Comparison of ENCODE assay signal across 12 cellular contexts in the genomic region with DNA sequence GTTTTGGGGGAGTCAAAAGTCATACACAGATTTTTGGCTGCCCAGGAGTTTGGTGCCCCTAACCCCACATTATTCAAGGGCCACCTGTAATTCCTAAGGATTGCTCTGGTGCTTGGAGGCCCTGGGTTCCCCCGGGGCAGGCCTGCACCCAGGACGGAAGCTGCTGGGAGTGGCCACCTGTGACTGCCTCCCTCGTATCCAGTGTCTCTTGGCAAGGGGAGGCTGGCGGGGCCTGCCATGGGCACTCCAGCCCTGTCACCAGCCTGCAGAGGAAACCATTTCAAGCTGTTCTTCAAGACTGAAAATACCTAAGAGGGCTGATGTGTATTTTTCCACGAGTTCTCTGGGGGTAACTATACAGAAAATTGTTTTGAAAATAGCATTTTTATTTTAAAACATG. TPM values are rescaled to one million over a fixed set of nuclear protein-coding genes. Genes with fewer than 3 reads are reported as not detected.
DNase-seq lines count a peak whose midpoint lies in the region; ATAC-seq and TF ChIP-seq lines count a peak whose summit lies in the region.
"Had no signal": no experiment of that assay in that cellular context is flagged by ENCODE, and none has a peak within 500 bp of the region (broad histone marks: within the 10 kb centered on the region; RNA-seq: fewer than 3 reads in every experiment).

No MANE protein-coding gene starts in this region.

- no peak overlapping the region for H3K4me3 ChIP-seq in H7 (ENCODE audit: insufficient read depth, low read depth, low read length)

- DNase-seq in H7: peak; percentile 34
- DNase-seq in left kidney (ENCODE audit: low read depth, low spot score): peak; percentile 46
- no peak for DNase-seq in osteocyte (ENCODE audit: extremely low spot score, unreplicated experiment)
- DNase-seq in activated naive CD4-positive, alpha-beta T cell treated with anti-CD3 and anti-CD28 coated beads, Interleukin-2, amount 50 U/mL, for 16 hours: no peak
- DNase-seq in NCI-H446 treated with DMSO at 0.1 percent for 48 hours (lab: John Stamatoyannopoulos, UW): no peak
- no peak for DNase-seq in T-cell
- DNase-seq: CD8-positive, alpha-beta memory T cell; DMS53; IMR-90 had no signal

- H3K27me3 Mint-ChIP-seq in osteocyte (ENCODE audit: unreplicated experiment): peaks cover 5% of the 10 kb centered on the region
- H3K27me3 Mint-ChIP-seq in T-cell: peaks cover 0 to 7% of the 10 kb centered on the region in 2 donors

- no peaks in the 10 kb centered on the region for H3K36me3 ChIP-seq in H7 (replicated peaks; ENCODE audit: control insufficient read depth, insufficient read depth, low read length)

- no peak for ATAC-seq in T-cell (replicated peaks in 1 of 4)

- POLR2A ChIA-PET in T-cell (lab: Charles Lee): no interaction called here

- H3K36me3 Mint-ChIP-seq in osteocyte (ENCODE audit: unreplicated experiment) (no peaks in the 10 kb centered on the region), T-cell (no peaks in the 10 kb centered on the region)
- H3K36me3 Mint-ChIP-seq: CD8-positive, alpha-beta memory T cell had no signal

- H3K4me1 Mint-ChIP-seq in osteocyte (ENCODE audit: unreplicated experiment): no peaks in the 10 kb centered on the region
- H3K4me1 Mint-ChIP-seq in T-cell: no peaks in the 10 kb centered on the region
- H3K4me1 Mint-ChIP-seq: CD8-positive, alpha-beta memory T cell had no signal

- no peaks in the 10 kb centered on the region for H3K27me3 ChIP-seq in H7 (ENCODE audit: control insufficient read depth, insufficient read depth, low read length)

- H3K4me3 Mint-ChIP-seq in osteocyte (ENCODE audit: unreplicated experiment) (no peak overlapping the region), T-cell (no peak overlapping the region)
- H3K4me3 Mint-ChIP-seq: CD8-positive, alpha-beta memory T cell had no signal

- peak overlapping the region; percentile 5 for H3K27ac Mint-ChIP-seq in osteocyte (ENCODE audit: unreplicated experiment)
- no peak overlapping the region for H3K27ac Mint-ChIP-seq in T-cell
- H3K27ac Mint-ChIP-seq: CD8-positive, alpha-beta memory T cell had no signal

- H3K9me3 Mint-ChIP-seq in osteocyte (ENCODE audit: unreplicated experiment): no peaks in the 10 kb centered on the region
- H3K9me3 Mint-ChIP-seq in T-cell: no peaks in the 10 kb centered on the region
- H3K9me3 Mint-ChIP-seq: CD8-positive, alpha-beta memory T cell had no signal

- no peak for TF ChIP-seq CTCF in osteocyte (IDR thresholded peaks at IDR 0.05)

- CTCF ChIA-PET in T-cell (lab: Charles Lee): no interaction called here

RNA-seq across cellular contexts. Expression of a gene that starts 24.5 kb away (rescaled TPM):
- 1.5 and 1.7 TPM in 2 replicates for total RNA-seq in H7 (2014; rRNA removed; shearing (Covaris generic))
- total RNA-seq in osteocyte (0.26 and 0.54 TPM in 2 replicates), T-cell (not detected)
- total RNA-seq: A673; CD8-positive, alpha-beta memory T cell; H4; HT-29 had no signal

RNA-seq across cellular contexts. Expression of a gene that starts 36.8 kb away (rescaled TPM):
- 25.3 and 29.7 TPM in 2 replicates for total RNA-seq in H7 (2014; rRNA removed; shearing (Covaris generic))
- total RNA-seq in osteocyte (10.3 and 10.7 TPM in 2 replicates), T-cell (under 1 TPM in 2 of 5 donors, not detected in 3; 0.18 to 0.32 TPM)
- total RNA-seq: CD8-positive, alpha-beta memory T cell; HT-29 had no signal

Comparison
In these comparisons a context has a peak if more than half of its experiments do, and no peak if none do; other contexts are left out.
1. DNase-seq: peak in H7 (single experiment) and left kidney (single experiment); none in osteocyte (single experiment), activated naive CD4-positive, alpha-beta T cell treated with anti-CD3 and anti-CD28 coated beads, Interleukin-2, amount 50 U/mL, for 16 hours (single experiment), NCI-H446 treated with DMSO at 0.1 percent for 48 hours (single experiment) and T-cell (0 of 34).